Comparison of ENCODE assay signal across 15 cellular contexts in the genomic region with DNA sequence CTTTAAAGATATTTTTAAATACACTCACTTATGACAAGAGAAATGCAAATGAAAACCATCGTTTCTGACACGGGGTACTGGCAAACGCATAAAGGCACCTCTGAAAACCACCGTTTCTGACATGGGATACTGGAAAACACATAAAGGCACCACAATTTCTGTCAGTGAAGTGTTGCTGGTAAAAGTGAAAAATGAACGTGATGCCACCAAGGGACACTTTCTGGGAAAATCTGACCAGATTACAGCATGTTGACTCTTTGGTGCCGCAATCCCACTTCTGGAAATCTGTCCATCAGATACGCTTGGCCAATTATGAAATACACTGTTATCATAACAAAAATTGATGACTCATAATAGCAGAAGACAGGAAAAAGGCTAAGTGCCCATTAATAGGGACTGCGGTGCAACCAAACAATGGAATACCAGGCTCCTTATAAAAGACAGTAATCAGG.
A peak's percentile ranks its signal among the peaks of the same experiment; 100 is the strongest.
DNase-seq lines count a peak whose midpoint lies in the region; ATAC-seq and TF ChIP-seq lines count a peak whose summit lies in the region.
"Had no signal": no experiment of that assay in that cellular context is flagged by ENCODE, and none has a peak within 500 bp of the region (broad histone marks: within the 10 kb centered on the region; RNA-seq: fewer than 3 reads in every experiment).

No MANE protein-coding gene starts in this region.

- H3K27ac ChIP-seq in PC-3 (ENCODE audit: low read length): peak overlapping the region; percentile 29
- no peak overlapping the region for H3K27ac ChIP-seq in right cardiac atrium (ENCODE audit: low read length)
- H3K27ac ChIP-seq: epithelial cell of prostate, testis had no signal

- POLR2A ChIA-PET in PC-3 (lab: Charles Lee; ENCODE audit: unreplicated experiment): no interaction called here

- CTCF ChIA-PET in PC-3 (lab: Charles Lee): no interaction called here

- no peak for TF ChIP-seq CTCF in PC-3 (conservative IDR thresholded peaks at IDR 0.05; ENCODE audit: low read depth, low read length)

- no peaks in the 10 kb centered on the region for H3K79me2 ChIP-seq in PC-3 (ENCODE audit: low read length)

- H3K27me3 ChIP-seq in PC-3 (ENCODE audit: low read length): no peaks in the 10 kb centered on the region
- no peaks in the 10 kb centered on the region for H3K27me3 ChIP-seq in right cardiac atrium (ENCODE audit: control insufficient read depth, insufficient read depth)
- H3K27me3 ChIP-seq: testis had no signal

- H3K4me1 ChIP-seq in PC-3 (ENCODE audit: insufficient read depth, low read length): peaks cover 9% of the 10 kb centered on the region; the same call in 1 of the 2 replicates
- no peaks in the 10 kb centered on the region for H3K4me1 ChIP-seq in right cardiac atrium (ENCODE audit: control insufficient read depth, insufficient read depth, low read length)
- H3K4me1 ChIP-seq: testis had no signal

- 56% methylated on average over 8 of the region's 8 CpGs for WGBS in right cardiac atrium

- H3K9me3 ChIP-seq in PC-3 (ENCODE audit: low read length) (no peaks in the 10 kb centered on the region), right cardiac atrium (ENCODE audit: control insufficient read depth, low read length) (no peaks in the 10 kb centered on the region)
- H3K9me3 ChIP-seq: testis had no signal

- no peaks in the 10 kb centered on the region for H3K36me3 ChIP-seq in PC-3 (ENCODE audit: low read depth, low read length)

- H3F3A ChIP-seq in PC-3 (ENCODE audit: low read length, unreplicated experiment): peaks cover 4% of the 10 kb centered on the region

- ATAC-seq in PC-3 (peak; percentile 54), right cardiac atrium (no peak), left lobe of liver (no peak)

- no peaks in the 10 kb centered on the region for H3K9me2 ChIP-seq in PC-3 (replicated peaks; ENCODE audit: low read length)

- H3K9ac ChIP-seq in PC-3 (ENCODE audit: low read length): no peak overlapping the region

- no peak overlapping the region for H2AFZ ChIP-seq in PC-3 (ENCODE audit: low read length)

- peak; percentile 5 to 8 for DNase-seq in SHP77 (lab: John Stamatoyannopoulos, UW)
- no peak for DNase-seq in SHP77 treated with DMSO at 0.1 percent for 48 hours (lab: John Stamatoyannopoulos, UW)
- DNase-seq in PC-3: peak; percentile 45
- DNase-seq in fibroblast of gingiva (ENCODE audit: low read depth): peak; percentile 70
- DNase-seq in anterior cingulate cortex (lab: John Stamatoyannopoulos, UW): no peak
- no peak for DNase-seq in right cardiac atrium
- no peak for DNase-seq in left lobe of liver (ENCODE audit: low spot score)
- DNase-seq in SKM-1 (lab: John Stamatoyannopoulos, UW; ENCODE audit: unreplicated experiment): no peak
- DNase-seq: activated T-cell treated with anti-CD3 and anti-CD28 coated beads for 4 hours, DND-41, immature natural killer cell, NCI-H345, retina, testis had no signal

- no peak overlapping the region for H3K4me2 ChIP-seq in PC-3 (ENCODE audit: low read length)

- BruUV-seq in PC-3 (replicated peaks; lab: Mats Ljungman, UMichigan): no TSS peak

- H3K4me3 ChIP-seq in PC-3 (ENCODE audit: low read length) (no peak overlapping the region), right cardiac atrium (ENCODE audit: low read length) (no peak overlapping the region)
- H3K4me3 ChIP-seq: testis had no signal

- H4K20me1 ChIP-seq in PC-3 (ENCODE audit: low read length): no peaks in the 10 kb centered on the region

- intact Hi-C loops in PC-3 (cut with micrococcal nuclease): no loop called here
- intact Hi-C loops in right cardiac atrium (cut with DNase I): no loop called here

Comparison
In these comparisons a context has a peak if more than half of its experiments do, and no peak if none do; other contexts are left out.
1. DNase-seq: peak in SHP77 (2 of 2), PC-3 (single experiment) and fibroblast of gingiva (single experiment); none in SHP77 treated with DMSO at 0.1 percent for 48 hours (single experiment), anterior cingulate cortex (0 of 58), right cardiac atrium (0 of 3), left lobe of liver (single experiment) and SKM-1 (single experiment).